Comparison of ENCODE assay signal across 26 cellular contexts in genomic region chr4:100114909-100115308, GRCh38.
A peak's percentile ranks its signal among the peaks of the same experiment; 100 is the strongest.
DNase-seq lines count a peak whose midpoint lies in the region; ATAC-seq, FAIRE-seq and TF ChIP-seq lines count a peak whose summit lies in the region.
"Had no signal": no experiment of that assay in that cellular context is flagged by ENCODE, and none has a peak within 500 bp of the region (broad histone marks: within the 10 kb centered on the region; RNA-seq: fewer than 3 reads in every experiment).

No MANE protein-coding gene starts in this region.

- FAIRE-seq in endothelial cell of umbilical vein (lab: Jason Lieb, UNC), result no peak
- FAIRE-seq in HTR-8/SVneo (lab: Jason Lieb, UNC), result no peak

- H3K27ac Mint-ChIP-seq in stimulated activated naive CD8-positive, alpha-beta T cell treated with anti-CD3 and anti-CD28 coated beads, Interleukin-15, Interleukin-2, amounts not matched to agents 100 ng/mL and 50 ng/mL, for 24 hours, result peak overlapping the region; percentile 56
- no peak overlapping the region for H3K27ac Mint-ChIP-seq in stimulated activated naive CD8-positive, alpha-beta T cell treated with anti-CD3 and anti-CD28 coated beads, Interleukin-15, amount 100 ng/mL, for 72 hours
- peak overlapping the region; percentile 46 for H3K27ac Mint-ChIP-seq in nephron progenitor cell
- H3K27ac Mint-ChIP-seq: CD4-positive, CD25-positive, alpha-beta regulatory T cell; HFFc6 had no signal

- no peaks in the 10 kb centered on the region for H3K36me3 Mint-ChIP-seq in stimulated activated naive CD8-positive, alpha-beta T cell treated with anti-CD3 and anti-CD28 coated beads, Interleukin-15, Interleukin-2, amounts not matched to agents 100 ng/mL and 50 ng/mL, for 24 hours (ENCODE audit: low read depth)
- H3K36me3 Mint-ChIP-seq in nephron progenitor cell (ENCODE audit: low read depth), result no peaks in the 10 kb centered on the region
- H3K36me3 Mint-ChIP-seq: CD4-positive, CD25-positive, alpha-beta regulatory T cell had no signal

- H3K36me3 ChIP-seq in endothelial cell of umbilical vein (ENCODE audit: control insufficient read depth in 2 of 2, extremely low read depth in 1 of 2, insufficient read depth in 2 of 2, low read length in 2 of 2), result no peaks in the 10 kb centered on the region
- H3K36me3 ChIP-seq: BLaER1, HAP-1, MG63, SJSA1 had no signal

- no peak overlapping the region for H3K4me2 ChIP-seq in endothelial cell of umbilical vein (ENCODE audit: insufficient read depth, low read length)
- H3K4me2 ChIP-seq: BLaER1 had no signal

- intact Hi-C loops in endothelial cell of umbilical vein (cut with micrococcal nuclease), result no loop called here

- H3K9me3 Mint-ChIP-seq in stimulated activated naive CD8-positive, alpha-beta T cell treated with anti-CD3 and anti-CD28 coated beads, Interleukin-15, Interleukin-2, amounts not matched to agents 100 ng/mL and 50 ng/mL, for 24 hours, result peaks cover under 1% of the 10 kb centered on the region
- H3K9me3 Mint-ChIP-seq in stimulated activated naive CD8-positive, alpha-beta T cell treated with anti-CD3 and anti-CD28 coated beads, Interleukin-15, amount 100 ng/mL, for 72 hours, result peaks cover 0 to 5% of the 10 kb centered on the region in 2 donors
- H3K9me3 Mint-ChIP-seq in nephron progenitor cell, result peaks cover 6% of the 10 kb centered on the region
- H3K9me3 Mint-ChIP-seq: HFFc6 had no signal

- H3K9ac ChIP-seq in endothelial cell of umbilical vein (replicated peaks; ENCODE audit: extremely low read depth, insufficient read depth, low read length), result no peak overlapping the region
- H3K9ac ChIP-seq: BLaER1 had no signal

- H3K9me1 ChIP-seq in endothelial cell of umbilical vein (replicated peaks; ENCODE audit: control insufficient read depth, extremely low read depth, insufficient read depth, low read length), result no peaks in the 10 kb centered on the region

- H3K4me3 ChIP-seq in endothelial cell of umbilical vein (replicated peaks in 1 of 3; ENCODE audit: insufficient read depth in 1 of 3, low read depth in 1 of 3, low read length in 3 of 3), result no peak overlapping the region
- H3K4me3 ChIP-seq: BLaER1, HAP-1, MG63, SJSA1 had no signal

- no peak overlapping the region for H3K27ac ChIP-seq in endothelial cell of umbilical vein (ENCODE audit: insufficient read depth, low read depth, low read length)
- H3K27ac ChIP-seq: BLaER1, SJSA1 had no signal

- no peak overlapping the region for H3K4me3 Mint-ChIP-seq in stimulated activated naive CD8-positive, alpha-beta T cell treated with anti-CD3 and anti-CD28 coated beads, Interleukin-15, Interleukin-2, amounts not matched to agents 100 ng/mL and 50 ng/mL, for 24 hours
- no peak overlapping the region for H3K4me3 Mint-ChIP-seq in stimulated activated naive CD8-positive, alpha-beta T cell treated with anti-CD3 and anti-CD28 coated beads, Interleukin-15, amount 100 ng/mL, for 72 hours
- H3K4me3 Mint-ChIP-seq in nephron progenitor cell, result no peak overlapping the region
- H3K4me3 Mint-ChIP-seq: CD4-positive, CD25-positive, alpha-beta regulatory T cell; HFFc6 had no signal

- peaks cover 17% of the 10 kb centered on the region for H3K4me1 Mint-ChIP-seq in stimulated activated naive CD8-positive, alpha-beta T cell treated with anti-CD3 and anti-CD28 coated beads, Interleukin-15, Interleukin-2, amounts not matched to agents 100 ng/mL and 50 ng/mL, for 24 hours (ENCODE audit: low read depth)
- peaks cover 18% of the 10 kb centered on the region for H3K4me1 Mint-ChIP-seq in stimulated activated naive CD8-positive, alpha-beta T cell treated with anti-CD3 and anti-CD28 coated beads, Interleukin-15, amount 100 ng/mL, for 72 hours
- H3K4me1 Mint-ChIP-seq in nephron progenitor cell, result peaks cover 28% of the 10 kb centered on the region
- H3K4me1 Mint-ChIP-seq: CD4-positive, CD25-positive, alpha-beta regulatory T cell had no signal

- H3K79me2 ChIP-seq in endothelial cell of umbilical vein (ENCODE audit: control insufficient read depth, insufficient read depth, low read length), result no peaks in the 10 kb centered on the region

- TF ChIP-seq POLR2A in endothelial cell of umbilical vein (IDR thresholded peaks at IDR 0.05; ENCODE audit: low read depth, low read length), result no peak

- no peaks in the 10 kb centered on the region for H4K20me1 ChIP-seq in endothelial cell of umbilical vein (replicated peaks; ENCODE audit: control insufficient read depth, extremely low read depth, insufficient read depth, low read length)
- H4K20me1 ChIP-seq: BLaER1 had no signal

- no peak for TF ChIP-seq CTCF in endothelial cell of umbilical vein (IDR thresholded peaks at IDR 0.05; ENCODE audit: extremely low read depth in 1 of 2, insufficient read depth in 1 of 2, low read depth in 1 of 2, low read length in 2 of 2)
- no peak for TF ChIP-seq CTCF in nephron progenitor cell (IDR thresholded peaks at IDR 0.05)

- H3K27me3 ChIP-seq in endothelial cell of umbilical vein (ENCODE audit: control insufficient read depth in 2 of 2, insufficient read depth in 2 of 2, low read length in 2 of 2), result no peaks in the 10 kb centered on the region
- H3K27me3 ChIP-seq: BLaER1, MG63, SJSA1 had no signal

- no peaks in the 10 kb centered on the region for H3K4me1 ChIP-seq in endothelial cell of umbilical vein (ENCODE audit: control insufficient read depth, extremely low read depth, insufficient read depth, low read length)
- H3K4me1 ChIP-seq: SJSA1 had no signal

- dilution Hi-C loops in endothelial cell of umbilical vein (cut with MboI; ENCODE audit: extremely low pct_ligation_motif_present, low sequenced_read_pairs), result no loop called here

- no peak for ATAC-seq in stimulated activated naive CD8-positive, alpha-beta T cell treated with anti-CD3 and anti-CD28 coated beads, Interleukin-15, amount 100 ng/mL, for 72 hours
- ATAC-seq: PC-3, Right ventricle myocardium inferior had no signal

- POLR2A ChIA-PET in endothelial cell of umbilical vein (lab: Charles Lee), result no interaction called here

- no peak overlapping the region for H2AFZ ChIP-seq in endothelial cell of umbilical vein (ENCODE audit: low read depth, low read length)

- no peaks in the 10 kb centered on the region for H3K9me3 ChIP-seq in endothelial cell of umbilical vein (replicated peaks; ENCODE audit: control insufficient read depth, insufficient read depth, low read length)
- H3K9me3 ChIP-seq: HAP-1, MG63, SJSA1 had no signal

- CTCF ChIA-PET in endothelial cell of umbilical vein (lab: Charles Lee), result no interaction called here

- H3K27me3 Mint-ChIP-seq in stimulated activated naive CD8-positive, alpha-beta T cell treated with anti-CD3 and anti-CD28 coated beads, Interleukin-15, Interleukin-2, amounts not matched to agents 100 ng/mL and 50 ng/mL, for 24 hours, result peaks cover 1% of the 10 kb centered on the region
- no peaks in the 10 kb centered on the region for H3K27me3 Mint-ChIP-seq in stimulated activated naive CD8-positive, alpha-beta T cell treated with anti-CD3 and anti-CD28 coated beads, Interleukin-15, amount 100 ng/mL, for 72 hours
- peaks cover 3% of the 10 kb centered on the region for H3K27me3 Mint-ChIP-seq in nephron progenitor cell (ENCODE audit: low read depth, poor library complexity)

- no TSS peak for BruUV-seq in endothelial cell of umbilical vein (replicated peaks; lab: Mats Ljungman, UMichigan)

- no peak for DNase-seq in stimulated activated naive CD8-positive, alpha-beta T cell treated with anti-CD3 and anti-CD28 coated beads, Interleukin-15, amount 100 ng/mL, for 72 hours
- DNase-seq in endothelial cell of umbilical vein (ENCODE audit: low read depth, low spot score), result peak; percentile 49
- no peak for DNase-seq in nephron progenitor cell
- DNase-seq in anterior cingulate cortex (lab: John Stamatoyannopoulos, UW), result no peak
- no peak for DNase-seq in HTR-8/SVneo (ENCODE audit: insufficient read length, low spot score)
- no peak for DNase-seq in glomerular visceral epithelial cell (ENCODE audit: extremely low spot score)
- DNase-seq: CD4-positive, CD25-positive, alpha-beta regulatory T cell; DMS153; DND-41; GOT3; HFFc6; IMR-90; KG1; MG63; NCI-H1105 treated with DMSO at 0.1 percent for 48 hours; NCI-H146; NCI-H1930; NCI-H2107; NCI-H524; NCI-H748 treated with DMSO at 0.1 percent for 48 hours; PC-3 had no signal

TF ChIP-seq in endothelial cell of umbilical vein, 7 proteins besides CTCF, POLR2A, EP300 and RAD21:
- TF ChIP-seq GATA2 (IDR thresholded peaks at IDR 0.05; ENCODE audit: insufficient read depth, insufficient read length, low read depth, low read length) (no peak), EZH2 (IDR thresholded peaks at IDR 0.05; ENCODE audit: borderline replicate concordance, low read depth, low read length, severe bottlenecking) (no peak), FOS (IDR thresholded peaks at IDR 0.05; ENCODE audit: borderline replicate concordance, insufficient read depth, low read length) (no peak), POLR2AphosphoS5 (IDR thresholded peaks at IDR 0.05; ENCODE audit: insufficient read depth, low read depth, low read length) (no peak), JUN (IDR thresholded peaks at IDR 0.05; ENCODE audit: borderline replicate concordance, insufficient read depth, insufficient read length, low read depth) (no peak), MAX (IDR thresholded peaks at IDR 0.05; ENCODE audit: insufficient read depth, insufficient read length) (no peak)

Comparison
In these comparisons a context has a peak if more than half of its experiments do, and no peak if none do; other contexts are left out.
1. H3K27ac Mint-ChIP-seq: peak in stimulated activated naive CD8-positive, alpha-beta T cell treated with anti-CD3 and anti-CD28 coated beads, Interleukin-15, Interleukin-2, amounts not matched to agents 100 ng/mL and 50 ng/mL, for 24 hours (single experiment) and nephron progenitor cell (single experiment); none in stimulated activated naive CD8-positive, alpha-beta T cell treated with anti-CD3 and anti-CD28 coated beads, Interleukin-15, amount 100 ng/mL, for 72 hours (0 of 2).